ENCODE assay signal across 8 cellular contexts in the genomic region with DNA sequence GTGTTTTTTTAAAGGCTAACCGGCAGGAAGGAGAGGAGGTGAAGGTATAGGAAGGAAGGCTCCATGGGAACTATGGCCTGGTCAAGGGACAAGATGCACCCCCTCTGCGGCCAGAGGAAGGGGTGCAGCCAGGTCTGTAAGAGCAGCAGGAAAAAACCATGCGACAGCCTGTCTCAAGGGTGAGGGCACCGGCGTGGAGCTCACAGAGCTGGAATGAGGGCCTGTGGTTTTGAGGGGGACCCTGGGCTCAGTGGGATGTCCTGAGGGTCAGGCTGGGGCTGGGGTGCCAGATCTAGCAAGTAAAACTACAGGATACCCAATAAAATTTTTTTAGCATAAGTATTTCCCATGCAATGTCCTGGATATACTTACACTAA. TPM values are rescaled to one million over a fixed set of nuclear protein-coding genes. Genes with fewer than 3 reads are reported as not detected.
A peak's percentile ranks its signal among the peaks of the same experiment; 100 is the strongest.
DNase-seq lines count a peak whose midpoint lies in the region; ATAC-seq and TF ChIP-seq lines count a peak whose summit lies in the region.

No MANE protein-coding gene starts in this region.

- H3K27me3 Mint-ChIP-seq in HFFc6 (ENCODE audit: insufficient read depth): peaks cover 6% of the 10 kb centered on the region
- H3K27me3 Mint-ChIP-seq in activated T-cell treated with anti-CD3 and anti-CD28 coated beads, Interleukin-2, amount 50 U/mL, for 72 hours (ENCODE audit: low read depth): no peaks in the 10 kb centered on the region
- H3K27me3 Mint-ChIP-seq in stimulated activated naive B cell treated with anti-CD40 and anti-IgM and Interleukin-4, amounts not matched to agents 10 μg/mL and 1 μg/mL and 100 μg/mL, for 72 hours: peaks cover 5 to 19% of the 10 kb centered on the region in 2 donors

- H3K36me3 ChIP-seq in iPS-18a (ENCODE audit: control insufficient read depth, low read depth, low read length): peaks cover 25% of the 10 kb centered on the region

- H3K9me3 Mint-ChIP-seq in HFFc6: no peaks in the 10 kb centered on the region
- H3K9me3 Mint-ChIP-seq in activated T-cell treated with anti-CD3 and anti-CD28 coated beads, Interleukin-2, amount 50 U/mL, for 72 hours: no peaks in the 10 kb centered on the region
- H3K9me3 Mint-ChIP-seq in stimulated activated naive B cell treated with anti-CD40 and anti-IgM and Interleukin-4, amounts not matched to agents 10 μg/mL and 1 μg/mL and 100 μg/mL, for 72 hours: no peaks in the 10 kb centered on the region

- peak overlapping the region; percentile 96 for H3K4me3 ChIP-seq in iPS-18a (ENCODE audit: low read length)

- H3K4me3 Mint-ChIP-seq in HFFc6: peak overlapping the region; percentile 79
- peak overlapping the region; percentile 74 to 89 for H3K4me3 Mint-ChIP-seq in activated T-cell treated with anti-CD3 and anti-CD28 coated beads, Interleukin-2, amount 50 U/mL, for 72 hours
- H3K4me3 Mint-ChIP-seq in stimulated activated naive B cell treated with anti-CD40 and anti-IgM and Interleukin-4, amounts not matched to agents 10 μg/mL and 1 μg/mL and 100 μg/mL, for 72 hours: peak overlapping the region; percentile 79 to 91

- H3K27ac ChIP-seq in iPS-18a (ENCODE audit: low read length): no peak overlapping the region

- no peak for TF ChIP-seq CTCF in HFFc6 (IDR thresholded peaks at IDR 0.05)

- no peak for DNase-seq in HFFc6
- no peak for DNase-seq in activated T-cell treated with anti-CD3 and anti-CD28 coated beads, Interleukin-2, amount 50 U/mL, for 72 hours
- DNase-seq in stimulated activated naive B cell treated with anti-CD40 and anti-IgM and Interleukin-4, amounts not matched to agents 10 μg/mL and 1 μg/mL and 100 μg/mL, for 72 hours: no peak
- no peak for DNase-seq in effector CD4-positive, alpha-beta T cell
- DNase-seq in NCI-H526 (lab: John Stamatoyannopoulos, UW): no peak
- DNase-seq in HuH-7 (ENCODE audit: low spot score): no peak

- H3K27ac Mint-ChIP-seq in HFFc6: peak overlapping the region; percentile 37
- peak overlapping the region; percentile 13 for H3K27ac Mint-ChIP-seq in activated T-cell treated with anti-CD3 and anti-CD28 coated beads, Interleukin-2, amount 50 U/mL, for 72 hours
- peak overlapping the region; percentile 90 for H3K27ac Mint-ChIP-seq in stimulated activated naive B cell treated with anti-CD40 and anti-IgM and Interleukin-4, amounts not matched to agents 10 μg/mL and 1 μg/mL and 100 μg/mL, for 72 hours

- peaks cover 11% of the 10 kb centered on the region; the same call in 1 of the 2 replicates for H3K36me3 Mint-ChIP-seq in HFFc6 (ENCODE audit: low read depth)
- peaks cover 2 to 6% of the 10 kb centered on the region in 2 donors for H3K36me3 Mint-ChIP-seq in activated T-cell treated with anti-CD3 and anti-CD28 coated beads, Interleukin-2, amount 50 U/mL, for 72 hours (ENCODE audit: insufficient read depth in 2 of 2)
- peaks cover 24 to 25% of the 10 kb centered on the region in 2 donors for H3K36me3 Mint-ChIP-seq in stimulated activated naive B cell treated with anti-CD40 and anti-IgM and Interleukin-4, amounts not matched to agents 10 μg/mL and 1 μg/mL and 100 μg/mL, for 72 hours

- peak; percentile 3 to 5 for ATAC-seq in activated T-cell treated with anti-CD3 and anti-CD28 coated beads, Interleukin-2, amount 50 U/mL, for 72 hours (replicated peaks in 1 of 2)
- ATAC-seq in stimulated activated naive B cell treated with anti-CD40 and anti-IgM and Interleukin-4, amounts not matched to agents 10 μg/mL and 1 μg/mL and 100 μg/mL, for 72 hours (replicated peaks): peak; percentile 2
- no peak for ATAC-seq in GM18909 (IDR thresholded peaks at IDR 0.05; ENCODE audit: poor library complexity, unreplicated experiment)

- peak overlapping the region; percentile 75 for H3K9ac ChIP-seq in iPS-18a (ENCODE audit: low read length)

- H3K9me3 ChIP-seq in iPS-18a (ENCODE audit: control insufficient read depth, low read depth, low read length): no peaks in the 10 kb centered on the region

- peaks cover 13% of the 10 kb centered on the region for H3K4me1 Mint-ChIP-seq in HFFc6 (ENCODE audit: low read depth)
- H3K4me1 Mint-ChIP-seq in activated T-cell treated with anti-CD3 and anti-CD28 coated beads, Interleukin-2, amount 50 U/mL, for 72 hours (ENCODE audit: low read depth): peaks cover 23% of the 10 kb centered on the region
- H3K4me1 Mint-ChIP-seq in stimulated activated naive B cell treated with anti-CD40 and anti-IgM and Interleukin-4, amounts not matched to agents 10 μg/mL and 1 μg/mL and 100 μg/mL, for 72 hours: peaks cover 21 to 35% of the 10 kb centered on the region in 2 donors

- peaks cover 3% of the 10 kb centered on the region for H3K27me3 ChIP-seq in iPS-18a (ENCODE audit: control insufficient read depth, insufficient read depth, low read length)

- H3K4me1 ChIP-seq in iPS-18a (ENCODE audit: control insufficient read depth, low read depth, low read length): no peaks in the 10 kb centered on the region

RNA-seq across cellular contexts. Expression of a gene that starts 0.5 kb away (rescaled TPM):
- total RNA-seq in HFFc6 (2021; fragmentation: NEBNext Ultra II Directional; extraction: Animal tissue kit (Norgen Biotek cat#: 25700)): 10 to 100 TPM; 32.7 to 39.4 (median 37.5) TPM
- total RNA-seq in activated T-cell treated with anti-CD3 and anti-CD28 coated beads, Interleukin-2, amount 50 U/mL, for 72 hours: 10 to 100 TPM; 54.9 to 65.6 TPM

RNA-seq across cellular contexts. Expression of a gene that starts 5.9 kb away (rescaled TPM):
- total RNA-seq in HFFc6 (2021; fragmentation: NEBNext Ultra II Directional; extraction: Animal tissue kit (Norgen Biotek cat#: 25700)): 1 to 10 TPM; 1.1 to 2.6 (median 1.8) TPM
- total RNA-seq in activated T-cell treated with anti-CD3 and anti-CD28 coated beads, Interleukin-2, amount 50 U/mL, for 72 hours: 10 to 100 TPM; 12.8 to 14.4 TPM

RNA-seq across cellular contexts. Expression of a gene that starts 8.3 kb away (rescaled TPM):
- under 1 TPM; 0.06 to 0.56 (median 0.11) TPM for total RNA-seq in HFFc6 (2021; fragmentation: NEBNext Ultra II Directional; extraction: Animal tissue kit (Norgen Biotek cat#: 25700))
- total RNA-seq in activated T-cell treated with anti-CD3 and anti-CD28 coated beads, Interleukin-2, amount 50 U/mL, for 72 hours: 1 to 10 TPM in 1 of 2 donors, under 1 TPM in 1; 0.89 to 2.1 TPM

RNA-seq across cellular contexts. Expression of a gene that starts 9.9 kb away (rescaled TPM):
- 10 to 100 TPM; 12.8 to 17.8 (median 15.1) TPM for total RNA-seq in HFFc6 (2021; fragmentation: NEBNext Ultra II Directional; extraction: Animal tissue kit (Norgen Biotek cat#: 25700))
- 10 to 100 TPM; 12.1 to 12.6 TPM for total RNA-seq in activated T-cell treated with anti-CD3 and anti-CD28 coated beads, Interleukin-2, amount 50 U/mL, for 72 hours

RNA-seq across cellular contexts. Expression of a gene that starts 18.7 kb away (rescaled TPM):
- total RNA-seq in HFFc6 (2021; fragmentation: NEBNext Ultra II Directional; extraction: Animal tissue kit (Norgen Biotek cat#: 25700)): 10 to 100 TPM; 15.8 to 19.8 (median 16.7) TPM
- total RNA-seq in activated T-cell treated with anti-CD3 and anti-CD28 coated beads, Interleukin-2, amount 50 U/mL, for 72 hours: 10 to 100 TPM; 22.1 to 24.3 TPM

Comparison
In these comparisons a context has a peak if more than half of its experiments do, and no peak if none do; other contexts are left out.
1. H3K27ac Mint-ChIP-seq: peak in every context shown above with its lines; median percentile 90 in stimulated activated naive B cell treated with anti-CD40 and anti-IgM and Interleukin-4, amounts not matched to agents 10 μg/mL and 1 μg/mL and 100 μg/mL, for 72 hours; 37 in HFFc6; 13 in activated T-cell treated with anti-CD3 and anti-CD28 coated beads, Interleukin-2, amount 50 U/mL, for 72 hours.